ENCODE assay signal across 8 cellular contexts in the genomic region with DNA sequence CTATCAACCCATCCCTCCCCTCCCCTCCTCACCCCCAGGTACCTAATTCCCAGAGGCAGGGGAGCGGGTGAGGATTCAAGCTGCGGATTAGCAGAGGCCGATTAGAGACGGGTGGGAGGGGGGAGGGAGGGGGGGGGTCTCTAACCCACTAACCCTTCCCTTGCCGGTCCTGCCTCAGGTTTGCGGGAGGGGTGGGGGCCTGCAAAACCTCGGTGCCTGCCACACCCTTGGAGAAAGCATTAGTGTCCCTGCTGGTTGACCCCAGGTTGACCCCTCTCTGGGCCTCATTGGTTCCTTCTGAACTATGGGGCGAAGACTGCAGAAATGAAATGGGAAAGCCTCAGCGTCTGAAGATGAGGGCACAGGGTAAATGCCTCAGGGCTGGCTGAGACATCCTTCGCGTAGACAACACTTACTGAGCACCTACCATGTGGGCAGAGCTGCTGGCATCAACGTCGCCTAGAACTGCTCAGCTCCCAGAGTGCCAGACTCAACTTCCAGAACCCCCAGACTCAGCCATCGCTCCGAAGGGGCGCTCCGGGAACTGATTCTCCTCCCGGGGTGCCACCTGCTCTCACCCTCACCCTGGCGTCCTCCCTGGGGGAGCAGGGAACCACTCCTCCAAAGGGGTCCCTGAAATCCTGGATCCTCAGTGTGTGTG. TPM values are rescaled to one million over a fixed set of nuclear protein-coding genes. Genes with fewer than 3 reads are reported as not detected.
DNase-seq lines count a peak whose midpoint lies in the region; ATAC-seq and TF ChIP-seq lines count a peak whose summit lies in the region.

No MANE protein-coding gene starts in this region.

- CTCF ChIA-PET in activated CD4-positive, alpha-beta T cell treated with anti-CD3 and anti-CD28 coated beads, Interleukin-2, amount 10 ng/mL, durations not matched to agents 7 days and 5 days (lab: Charles Lee): no interaction called here

- no peaks in the 10 kb centered on the region for H3K9me3 Mint-ChIP-seq in activated CD4-positive, alpha-beta T cell treated with anti-CD3 and anti-CD28 coated beads, Interleukin-2, amount 10 ng/mL, durations not matched to agents 7 days and 5 days
- peaks cover 4% of the 10 kb centered on the region for H3K9me3 Mint-ChIP-seq in activated naive CD8-positive, alpha-beta T cell (ENCODE audit: low read depth)
- peaks cover 3% of the 10 kb centered on the region for H3K9me3 Mint-ChIP-seq in memory B cell

- ATAC-seq in memory B cell (ENCODE audit: low read depth): no peak
- no peak for ATAC-seq in GM18517 (IDR thresholded peaks at IDR 0.05; ENCODE audit: unreplicated experiment)
- ATAC-seq in GM18520 (IDR thresholded peaks at IDR 0.05; ENCODE audit: unreplicated experiment): no peak

- peak overlapping the region; percentile 91 for H3K27ac ChIP-seq in temporal lobe (ENCODE audit: low read depth, low read length)

- H3K27me3 Mint-ChIP-seq in activated CD4-positive, alpha-beta T cell treated with anti-CD3 and anti-CD28 coated beads, Interleukin-2, amount 10 ng/mL, durations not matched to agents 7 days and 5 days: peaks cover 18% of the 10 kb centered on the region
- H3K27me3 Mint-ChIP-seq in activated naive CD8-positive, alpha-beta T cell: no peaks in the 10 kb centered on the region
- peaks cover 5% of the 10 kb centered on the region for H3K27me3 Mint-ChIP-seq in memory B cell

- H3K36me3 Mint-ChIP-seq in activated CD4-positive, alpha-beta T cell treated with anti-CD3 and anti-CD28 coated beads, Interleukin-2, amount 10 ng/mL, durations not matched to agents 7 days and 5 days (ENCODE audit: low read depth): no peaks in the 10 kb centered on the region
- H3K36me3 Mint-ChIP-seq in activated naive CD8-positive, alpha-beta T cell: peaks cover 2% of the 10 kb centered on the region
- H3K36me3 Mint-ChIP-seq in memory B cell: no peaks in the 10 kb centered on the region

- H3K27ac Mint-ChIP-seq in activated CD4-positive, alpha-beta T cell treated with anti-CD3 and anti-CD28 coated beads, Interleukin-2, amount 10 ng/mL, durations not matched to agents 7 days and 5 days: peak overlapping the region; percentile 33
- peak overlapping the region; percentile 50 for H3K27ac Mint-ChIP-seq in activated naive CD8-positive, alpha-beta T cell
- H3K27ac Mint-ChIP-seq in memory B cell: no peak overlapping the region

- H3K4me1 Mint-ChIP-seq in activated CD4-positive, alpha-beta T cell treated with anti-CD3 and anti-CD28 coated beads, Interleukin-2, amount 10 ng/mL, durations not matched to agents 7 days and 5 days: peaks cover 28% of the 10 kb centered on the region
- H3K4me1 Mint-ChIP-seq in activated naive CD8-positive, alpha-beta T cell (ENCODE audit: low read depth): peaks cover 30% of the 10 kb centered on the region
- H3K4me1 Mint-ChIP-seq in memory B cell: peaks cover 17% of the 10 kb centered on the region

- TF ChIP-seq CTCF in GM20000 (IDR thresholded peaks at IDR 0.05; ENCODE audit: extremely low read depth, missing control alignments): no peak

- no peak for DNase-seq in activated CD4-positive, alpha-beta T cell treated with anti-CD3 and anti-CD28 coated beads, Interleukin-2, amount 10 ng/mL, durations not matched to agents 7 days and 5 days
- no peak for DNase-seq in activated CD4-positive, alpha-beta T cell treated with anti-CD3 and anti-CD28 coated beads for 1 hour
- DNase-seq in memory B cell (ENCODE audit: low spot score in 2 of 2): no peak
- no peak for DNase-seq in GM20000 (ENCODE audit: low spot score)

- H3K4me3 Mint-ChIP-seq in activated CD4-positive, alpha-beta T cell treated with anti-CD3 and anti-CD28 coated beads, Interleukin-2, amount 10 ng/mL, durations not matched to agents 7 days and 5 days: peak overlapping the region; percentile 60
- peak overlapping the region; percentile 72 for H3K4me3 Mint-ChIP-seq in activated naive CD8-positive, alpha-beta T cell
- H3K4me3 Mint-ChIP-seq in memory B cell: peak overlapping the region; percentile 66

- POLR2A ChIA-PET in activated CD4-positive, alpha-beta T cell treated with anti-CD3 and anti-CD28 coated beads, Interleukin-2, amount 10 ng/mL, durations not matched to agents 7 days and 5 days (lab: Charles Lee): no interaction called here

RNA-seq across cellular contexts. Expression of gene NFIC, which starts 8.5 kb away (rescaled TPM):
- 10 to 100 TPM; 14.2 TPM for total RNA-seq in activated CD4-positive, alpha-beta T cell treated with anti-CD3 and anti-CD28 coated beads, Interleukin-2, amount 10 ng/mL, durations not matched to agents 7 days and 5 days
- 7.1 TPM for total RNA-seq in temporal lobe
